Comparison of ENCODE assay signal across 1 cellular context in the genomic region with DNA sequence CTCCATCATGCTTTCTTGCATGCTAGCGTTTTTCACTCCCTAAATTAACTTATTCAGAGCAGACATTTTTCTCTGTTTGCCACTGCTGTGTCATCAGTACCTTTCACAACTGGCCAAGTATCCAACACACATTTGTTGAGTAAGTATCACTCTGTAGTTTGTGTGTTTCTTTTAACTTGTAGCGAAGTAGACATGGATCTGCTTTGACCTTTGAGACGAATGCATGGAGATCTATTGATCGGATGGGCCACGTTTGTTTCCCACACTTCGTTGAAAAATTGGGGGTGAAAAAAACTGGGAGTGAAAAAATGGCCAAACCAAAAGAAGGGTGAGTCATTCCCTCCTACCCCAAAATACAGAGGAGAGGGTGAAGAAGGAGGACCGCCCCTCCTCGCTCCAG.
TF ChIP-seq lines count a peak whose summit lies in the region.

No MANE protein-coding gene starts in this region.

TF ChIP-seq in GM23338, 12 proteins besides CTCF, POLR2A, EP300 and RAD21 (continued from another document):
- TF ChIP-seq, protein P1, sequence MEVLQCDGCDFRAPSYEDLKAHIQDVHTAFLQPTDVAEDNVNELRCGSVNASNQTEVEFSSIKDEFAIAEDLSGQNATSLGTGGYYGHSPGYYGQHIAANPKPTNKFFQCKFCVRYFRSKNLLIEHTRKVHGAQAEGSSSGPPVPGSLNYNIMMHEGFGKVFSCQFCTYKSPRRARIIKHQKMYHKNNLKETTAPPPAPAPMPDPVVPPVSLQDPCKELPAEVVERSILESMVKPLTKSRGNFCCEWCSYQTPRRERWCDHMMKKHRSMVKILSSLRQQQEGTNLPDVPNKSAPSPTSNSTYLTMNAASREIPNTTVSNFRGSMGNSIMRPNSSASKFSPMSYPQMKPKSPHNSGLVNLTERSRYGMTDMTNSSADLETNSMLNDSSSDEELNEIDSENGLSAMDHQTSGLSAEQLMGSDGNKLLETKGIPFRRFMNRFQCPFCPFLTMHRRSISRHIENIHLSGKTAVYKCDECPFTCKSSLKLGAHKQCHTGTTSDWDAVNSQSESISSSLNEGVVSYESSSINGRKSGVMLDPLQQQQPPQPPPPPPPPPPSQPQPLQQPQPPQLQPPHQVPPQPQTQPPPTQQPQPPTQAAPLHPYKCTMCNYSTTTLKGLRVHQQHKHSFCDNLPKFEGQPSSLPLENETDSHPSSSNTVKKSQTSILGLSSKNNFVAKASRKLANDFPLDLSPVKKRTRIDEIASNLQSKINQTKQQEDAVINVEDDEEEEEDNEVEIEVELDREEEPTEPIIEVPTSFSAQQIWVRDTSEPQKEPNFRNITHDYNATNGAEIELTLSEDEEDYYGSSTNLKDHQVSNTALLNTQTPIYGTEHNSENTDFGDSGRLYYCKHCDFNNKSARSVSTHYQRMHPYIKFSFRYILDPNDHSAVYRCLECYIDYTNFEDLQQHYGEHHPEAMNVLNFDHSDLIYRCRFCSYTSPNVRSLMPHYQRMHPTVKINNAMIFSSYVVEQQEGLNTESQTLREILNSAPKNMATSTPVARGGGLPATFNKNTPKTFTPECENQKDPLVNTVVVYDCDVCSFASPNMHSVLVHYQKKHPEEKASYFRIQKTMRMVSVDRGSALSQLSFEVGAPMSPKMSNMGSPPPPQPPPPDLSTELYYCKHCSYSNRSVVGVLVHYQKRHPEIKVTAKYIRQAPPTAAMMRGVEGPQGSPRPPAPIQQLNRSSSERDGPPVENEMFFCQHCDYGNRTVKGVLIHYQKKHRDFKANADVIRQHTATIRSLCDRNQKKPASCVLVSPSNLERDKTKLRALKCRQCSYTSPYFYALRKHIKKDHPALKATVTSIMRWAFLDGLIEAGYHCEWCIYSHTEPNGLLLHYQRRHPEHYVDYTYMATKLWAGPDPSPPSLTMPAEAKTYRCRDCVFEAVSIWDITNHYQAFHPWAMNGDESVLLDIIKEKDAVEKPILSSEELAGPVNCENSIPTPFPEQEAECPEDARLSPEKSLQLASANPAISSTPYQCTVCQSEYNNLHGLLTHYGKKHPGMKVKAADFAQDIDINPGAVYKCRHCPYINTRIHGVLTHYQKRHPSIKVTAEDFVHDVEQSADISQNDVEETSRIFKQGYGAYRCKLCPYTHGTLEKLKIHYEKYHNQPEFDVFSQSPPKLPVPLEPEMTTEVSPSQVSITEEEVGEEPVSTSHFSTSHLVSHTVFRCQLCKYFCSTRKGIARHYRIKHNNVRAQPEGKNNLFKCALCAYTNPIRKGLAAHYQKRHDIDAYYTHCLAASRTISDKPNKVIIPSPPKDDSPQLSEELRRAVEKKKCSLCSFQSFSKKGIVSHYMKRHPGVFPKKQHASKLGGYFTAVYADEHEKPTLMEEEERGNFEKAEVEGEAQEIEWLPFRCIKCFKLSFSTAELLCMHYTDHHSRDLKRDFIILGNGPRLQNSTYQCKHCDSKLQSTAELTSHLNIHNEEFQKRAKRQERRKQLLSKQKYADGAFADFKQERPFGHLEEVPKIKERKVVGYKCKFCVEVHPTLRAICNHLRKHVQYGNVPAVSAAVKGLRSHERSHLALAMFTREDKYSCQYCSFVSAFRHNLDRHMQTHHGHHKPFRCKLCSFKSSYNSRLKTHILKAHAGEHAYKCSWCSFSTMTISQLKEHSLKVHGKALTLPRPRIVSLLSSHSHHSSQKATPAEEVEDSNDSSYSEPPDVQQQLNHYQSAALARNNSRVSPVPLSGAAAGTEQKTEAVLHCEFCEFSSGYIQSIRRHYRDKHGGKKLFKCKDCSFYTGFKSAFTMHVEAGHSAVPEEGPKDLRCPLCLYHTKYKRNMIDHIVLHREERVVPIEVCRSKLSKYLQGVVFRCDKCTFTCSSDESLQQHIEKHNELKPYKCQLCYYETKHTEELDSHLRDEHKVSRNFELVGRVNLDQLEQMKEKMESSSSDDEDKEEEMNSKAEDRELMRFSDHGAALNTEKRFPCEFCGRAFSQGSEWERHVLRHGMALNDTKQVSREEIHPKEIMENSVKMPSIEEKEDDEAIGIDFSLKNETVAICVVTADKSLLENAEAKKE (CRISPR knock-in tag; IDR thresholded peaks at IDR 0.05), result no peak
- no peak for TF ChIP-seq JUNB (IDR thresholded peaks at IDR 0.05; ENCODE audit: unreplicated experiment)
- TF ChIP-seq, protein P2, sequence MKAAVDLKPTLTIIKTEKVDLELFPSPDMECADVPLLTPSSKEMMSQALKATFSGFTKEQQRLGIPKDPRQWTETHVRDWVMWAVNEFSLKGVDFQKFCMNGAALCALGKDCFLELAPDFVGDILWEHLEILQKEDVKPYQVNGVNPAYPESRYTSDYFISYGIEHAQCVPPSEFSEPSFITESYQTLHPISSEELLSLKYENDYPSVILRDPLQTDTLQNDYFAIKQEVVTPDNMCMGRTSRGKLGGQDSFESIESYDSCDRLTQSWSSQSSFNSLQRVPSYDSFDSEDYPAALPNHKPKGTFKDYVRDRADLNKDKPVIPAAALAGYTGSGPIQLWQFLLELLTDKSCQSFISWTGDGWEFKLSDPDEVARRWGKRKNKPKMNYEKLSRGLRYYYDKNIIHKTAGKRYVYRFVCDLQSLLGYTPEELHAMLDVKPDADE (IDR thresholded peaks at IDR 0.05), result no peak
TF ChIP-seq in GM23338: peak in this region for 0.
